ENCODE assay signal across 32 cellular contexts in the genomic region with DNA sequence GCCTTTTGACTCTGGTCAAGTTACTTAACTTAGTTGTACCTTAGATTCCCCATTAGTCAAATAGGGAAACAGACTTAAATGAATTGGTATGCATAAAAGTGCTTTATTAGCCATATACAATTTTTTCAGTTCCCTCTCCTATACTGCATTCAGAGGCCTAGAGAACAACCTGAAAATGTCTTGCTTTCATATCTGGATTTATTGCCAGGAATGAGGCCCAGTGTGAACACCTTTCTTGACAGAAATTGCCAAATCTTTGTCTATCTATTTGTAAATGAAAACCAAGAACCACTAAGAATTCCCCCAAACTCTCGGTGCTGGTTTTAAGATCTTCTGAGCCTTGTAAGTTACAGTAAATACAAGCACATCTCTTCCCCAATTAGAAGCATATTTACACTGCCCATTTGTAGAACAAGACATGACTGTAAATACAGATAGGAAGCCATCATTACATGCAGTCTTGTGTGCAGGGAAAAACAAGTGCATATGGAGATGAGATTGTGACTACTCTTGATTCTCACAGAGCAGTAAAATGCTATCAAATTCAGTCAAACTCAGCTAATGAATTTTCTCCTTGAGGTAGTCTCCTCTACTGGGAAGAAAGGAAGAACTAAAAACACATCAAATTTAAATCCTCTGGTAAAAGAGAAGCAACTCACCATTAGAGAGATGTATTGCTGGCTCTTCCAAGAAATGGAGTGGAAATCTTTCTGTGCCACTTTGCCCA. TPM values are rescaled to one million over a fixed set of nuclear protein-coding genes. Genes with fewer than 3 reads are reported as not detected.
A peak's percentile ranks its signal among the peaks of the same experiment; 100 is the strongest.
DNase-seq lines count a peak whose midpoint lies in the region; ATAC-seq and TF ChIP-seq lines count a peak whose summit lies in the region.
"Had no signal": no experiment of that assay in that cellular context is flagged by ENCODE, and none has a peak within 500 bp of the region (broad histone marks: within the 10 kb centered on the region; RNA-seq: fewer than 3 reads in every experiment).

No MANE protein-coding gene starts in this region.

- H4K20me1 ChIP-seq in OCI-LY7 (ENCODE audit: insufficient read depth, low read length) = no peaks in the 10 kb centered on the region

- H3K9me3 Mint-ChIP-seq in activated CD4-positive, alpha-beta T cell treated with anti-CD3 and anti-CD28 coated beads, Interleukin-2, amount 10 ng/mL, durations not matched to agents 7 days and 5 days = no peaks in the 10 kb centered on the region
- H3K9me3 Mint-ChIP-seq: CD8-positive, alpha-beta T cell; natural killer cell treated with Interleukin-12 subunit alpha and Interleukin-12 subunit beta and Interleukin-15 and Interleukin-18, amount 100 ng/mL, for 72 hours; type B pancreatic cell had no signal

- BruUV-seq in OCI-LY7 (replicated peaks; lab: Mats Ljungman, UMichigan) = no TSS peak

- H3K4me1 Mint-ChIP-seq in activated CD4-positive, alpha-beta T cell treated with anti-CD3 and anti-CD28 coated beads, Interleukin-2, amount 10 ng/mL, durations not matched to agents 7 days and 5 days = peaks cover 18% of the 10 kb centered on the region

- H3K27ac ChIP-seq in OCI-LY7 (ENCODE audit: low read depth, low read length, poor library complexity, severe bottlenecking) (no peak overlapping the region), temporal lobe (ENCODE audit: low read depth, low read length) (peak overlapping the region; percentile 99)
- H3K27ac ChIP-seq: HL-60, prostate gland, right lobe of liver, spleen, stomach had no signal

- H3K9me2 ChIP-seq in OCI-LY7 (ENCODE audit: insufficient read depth, low read length) = no peaks in the 10 kb centered on the region

- H3K27me3 Mint-ChIP-seq in activated CD4-positive, alpha-beta T cell treated with anti-CD3 and anti-CD28 coated beads, Interleukin-2, amount 10 ng/mL, durations not matched to agents 7 days and 5 days = no peaks in the 10 kb centered on the region
- H3K27me3 Mint-ChIP-seq: activated CD4-positive, alpha-beta T cell treated with anti-CD3 and anti-CD28 coated beads for 36 hours; type B pancreatic cell had no signal

- peak overlapping the region; percentile 74; the same call in 1 of the 2 replicates for H2AFZ ChIP-seq in OCI-LY7 (ENCODE audit: low read length)

- no peaks in the 10 kb centered on the region for H3K36me3 Mint-ChIP-seq in activated CD4-positive, alpha-beta T cell treated with anti-CD3 and anti-CD28 coated beads, Interleukin-2, amount 10 ng/mL, durations not matched to agents 7 days and 5 days (ENCODE audit: low read depth)
- H3K36me3 Mint-ChIP-seq: CD8-positive, alpha-beta T cell; natural killer cell treated with Interleukin-12 subunit alpha and Interleukin-12 subunit beta and Interleukin-15 and Interleukin-18, amount 100 ng/mL, for 72 hours; type B pancreatic cell had no signal

- intact Hi-C loops in OCI-LY7 (cut with micrococcal nuclease; ENCODE audit: unreplicated experiment) = loop anchor here (10.0 kb wide), 1 partner anchor 537 kb away; a partner anchor contains a TSS

- H3K36me3 ChIP-seq in OCI-LY7 (ENCODE audit: insufficient read depth, low read length) = no peaks in the 10 kb centered on the region
- H3K36me3 ChIP-seq: BE2C, prostate gland, right lobe of liver, spleen, stomach had no signal

- no peak for TF ChIP-seq CTCF in OCI-LY7 (conservative IDR thresholded peaks at IDR 0.05; ENCODE audit: low read length)

- no peak overlapping the region for H3K4me3 ChIP-seq in OCI-LY7 (ENCODE audit: low read depth, low read length, poor library complexity, severe bottlenecking)
- H3K4me3 ChIP-seq: lung, prostate gland, right lobe of liver, spleen, stomach had no signal

- ATAC-seq in GM18868 (IDR thresholded peaks at IDR 0.05; ENCODE audit: unreplicated experiment) = peak; percentile 34
- no peak for ATAC-seq in GM19397 (IDR thresholded peaks at IDR 0.05; ENCODE audit: unreplicated experiment)
- ATAC-seq: activated CD4-positive, alpha-beta T cell treated with anti-CD3 and anti-CD28 coated beads for 36 hours; CD8-positive, alpha-beta T cell; left cardiac atrium; natural killer cell treated with Interleukin-12 subunit alpha and Interleukin-12 subunit beta and Interleukin-15 and Interleukin-18, amount 100 ng/mL, for 72 hours; right lobe of liver had no signal

- H3K4me1 ChIP-seq in OCI-LY7 (ENCODE audit: insufficient read depth, low read length, poor library complexity, severe bottlenecking) = peaks cover 29% of the 10 kb centered on the region
- H3K4me1 ChIP-seq: prostate gland had no signal

- POLR2A ChIA-PET in OCI-LY7 (lab: Charles Lee) = interaction anchor here (1.2 kb wide), 1 partner anchor 12 kb away, joined by 5 read pairs; no protein-coding TSS in a partner anchor
- POLR2A ChIA-PET in activated CD4-positive, alpha-beta T cell treated with anti-CD3 and anti-CD28 coated beads, Interleukin-2, amount 10 ng/mL, durations not matched to agents 7 days and 5 days (lab: Charles Lee) = interaction anchor here (0.6 kb wide), 1 partner anchor 285 kb away, joined by 3 read pairs; no protein-coding TSS in a partner anchor

- no peak overlapping the region for H3K4me3 Mint-ChIP-seq in activated CD4-positive, alpha-beta T cell treated with anti-CD3 and anti-CD28 coated beads, Interleukin-2, amount 10 ng/mL, durations not matched to agents 7 days and 5 days
- H3K4me3 Mint-ChIP-seq: activated CD4-positive, alpha-beta T cell treated with anti-CD3 and anti-CD28 coated beads for 36 hours; CD8-positive, alpha-beta T cell; natural killer cell treated with Interleukin-12 subunit alpha and Interleukin-12 subunit beta and Interleukin-15 and Interleukin-18, amount 100 ng/mL, for 72 hours; type B pancreatic cell had no signal

- no peak overlapping the region for H3K27ac Mint-ChIP-seq in activated CD4-positive, alpha-beta T cell treated with anti-CD3 and anti-CD28 coated beads, Interleukin-2, amount 10 ng/mL, durations not matched to agents 7 days and 5 days
- H3K27ac Mint-ChIP-seq: activated CD4-positive, alpha-beta T cell treated with anti-CD3 and anti-CD28 coated beads for 36 hours; CD8-positive, alpha-beta T cell; type B pancreatic cell had no signal

- DNase-seq in OCI-LY7 (ENCODE audit: low spot score) (no peak), globus pallidus (ENCODE audit: low spot score) (peak; percentile 56), SK-N-DZ (ENCODE audit: low spot score) (no peak), T-helper 1 cell (no peak)
- no peak for DNase-seq in activated CD4-positive, alpha-beta T cell treated with anti-CD3 and anti-CD28 coated beads, Interleukin-2, amount 10 ng/mL, durations not matched to agents 7 days and 5 days
- DNase-seq: activated CD4-positive, alpha-beta T cell treated with anti-CD3 and anti-CD28 coated beads for 36 hours; activated CD8-positive, alpha-beta memory T cell treated with anti-CD3 and anti-CD28 coated beads for 24 hours; activated gamma-delta T cell treated with Interleukin-2 at 50 U/mL for 16 hours; BE2C; CD8-positive, alpha-beta T cell; cerebellar nuclear complex; GOT3; left cardiac atrium; NCI-H1436; NCI-H2081 treated with DMSO at 0.1 percent for 48 hours; NCI-H226; occipital lobe; right lobe of liver; SIG-M5; spleen; stimulated activated CD4-positive, alpha-beta T cell treated with anti-CD3 and anti-CD28 coated beads, Interleukin-2, amount 100 ng/mL, for 24 hours; stomach had no signal

- peak overlapping the region; percentile 14; the same call in 1 of the 2 replicates for H3K4me2 ChIP-seq in OCI-LY7 (ENCODE audit: low read length)

- no peaks in the 10 kb centered on the region for H3K79me2 ChIP-seq in OCI-LY7 (ENCODE audit: insufficient read depth, low read depth, low read length)

- no peaks in the 10 kb centered on the region for H3K9me3 ChIP-seq in OCI-LY7 (ENCODE audit: low read length)
- H3K9me3 ChIP-seq: BE2C, prostate gland, right lobe of liver, spleen, stomach had no signal

- CTCF ChIA-PET in OCI-LY7 (lab: Charles Lee; ENCODE audit: unreplicated experiment) = interaction anchor here (0.6 kb wide), 1 partner anchor 30 kb away, joined by 3 read pairs; no protein-coding TSS in a partner anchor
- CTCF ChIA-PET in activated CD4-positive, alpha-beta T cell treated with anti-CD3 and anti-CD28 coated beads, Interleukin-2, amount 10 ng/mL, durations not matched to agents 7 days and 5 days (lab: Charles Lee) = interaction anchor here (1.1 to 2.3 kb wide), 3 partner anchors 31 to 314 kb away, joined by 3 to 8 read pairs (median 7); a partner anchor contains a TSS

RNA-seq across cellular contexts. Expression of a gene that starts 5.2 kb away (rescaled TPM):
- total RNA-seq in OCI-LY7 (2014; rRNA removed; shearing (Covaris generic)) = 9.8 and 21.5 TPM in 2 replicates
- 29.8 and 35.7 TPM in 2 replicates for total RNA-seq in OCI-LY7 (2022)
- 64.4 TPM for total RNA-seq in temporal lobe
- 10 to 100 TPM; 31.3 to 35.2 TPM for total RNA-seq in activated CD4-positive, alpha-beta T cell treated with anti-CD3 and anti-CD28 coated beads, Interleukin-2, amount 10 ng/mL, durations not matched to agents 7 days and 5 days
- 10.4 and 16.0 TPM in 2 replicates for polyA plus RNA-seq in SK-N-DZ (2014; cell fraction: cytosol; rRNA removed)
- polyA plus RNA-seq in SK-N-DZ (2014; cell fraction: nucleus; rRNA removed) = 15.7 and 34.7 TPM in 2 replicates

RNA-seq across cellular contexts. Expression of a gene that starts 45.8 kb away (rescaled TPM):
- not detected in 2 replicates for total RNA-seq in OCI-LY7 (2014; rRNA removed; shearing (Covaris generic))
- not detected in 2 replicates for total RNA-seq in OCI-LY7 (2022)
- total RNA-seq in temporal lobe = under 0.01 TPM
- not detected for total RNA-seq in activated CD4-positive, alpha-beta T cell treated with anti-CD3 and anti-CD28 coated beads, Interleukin-2, amount 10 ng/mL, durations not matched to agents 7 days and 5 days
- polyA plus RNA-seq in SK-N-DZ (2014; cell fraction: cytosol; rRNA removed) = not detected in 2 replicates
- polyA plus RNA-seq in SK-N-DZ (2014; cell fraction: nucleus; rRNA removed) = not detected in 2 replicates
- total RNA-seq: activated CD4-positive, alpha-beta T cell treated with anti-CD3 and anti-CD28 coated beads for 36 hours; CD8-positive, alpha-beta T cell; Daoy; left cardiac atrium; lung; mucosa of gallbladder; natural killer cell treated with Interleukin-12 subunit alpha and Interleukin-12 subunit beta and Interleukin-15 and Interleukin-18, amount 100 ng/mL, for 72 hours; occipital lobe; right lobe of liver; stomach had no signal
- polyA plus RNA-seq: lung, stomach had no signal
